ENCODE assay signal across 24 cellular contexts in genomic region chrX:17511556-17511955, GRCh38.
"Had no signal": no experiment of that assay in that cellular context is flagged by ENCODE, and none has a peak within 500 bp of the region (broad histone marks: within the 10 kb centered on the region; RNA-seq: fewer than 3 reads in every experiment).

No MANE protein-coding gene starts in this region.

- H3K9me3 Mint-ChIP-seq: activated CD4-positive, alpha-beta T cell treated with anti-CD3 and anti-CD28 coated beads, Interleukin-2, amount 10 ng/mL, durations not matched to agents 7 days and 5 days; activated T-helper 1 cell treated with anti-CD3 and anti-CD28 coated beads, Interleukin-12 subunit alpha, Interleukin-12 subunit beta, Interleukin-2, Interleukin-4 antibody, amounts not matched to agents 30 ng/mL and 10 ng/mL and 1 ng/mL, durations not matched to agents 14 hours and 24 hours and 36 hours; dendritic cell treated with granulocyte-macrophage colony-stimulating factor and Interleukin-4, amounts not matched to agents 40 ng/mL and 50 ng/mL, for 4 days; stimulated activated effector memory CD8-positive, alpha-beta T cell treated with anti-CD3 and anti-CD28 coated beads, Interleukin-12 subunit alpha, Interleukin-12 subunit beta, amount 100 ng/mL, for 72 hours had no signal

- DNase-seq: activated CD4-positive, alpha-beta T cell treated with anti-CD3 and anti-CD28 coated beads, Interleukin-2, amount 10 ng/mL, durations not matched to agents 7 days and 5 days; activated CD4-positive, CD25-positive, alpha-beta regulatory T cell treated with anti-CD3 and anti-CD28 coated beads, Interleukin-2, amount 50 U/mL, for 72 hours; activated CD8-positive, alpha-beta T cell treated with anti-CD3 and anti-CD28 coated beads, Interleukin-2, amount 10 ng/mL, durations not matched to agents 7 days and 5 days; activated gamma-delta T cell; activated naive CD4-positive, alpha-beta T cell treated with anti-CD3 and anti-CD28 coated beads, Interleukin-2, amount 50 U/mL, for 16 hours; activated naive CD8-positive, alpha-beta T cell treated with anti-CD3 and anti-CD28 coated beads, Interleukin-2, amount 50 U/mL, for 24 hours; body of pancreas; effector CD8-positive, alpha-beta T cell; heart right ventricle; islet precursor cell; left colon; mesenchymal stem cell; mucosa of descending colon; nucleus accumbens; right cardiac atrium; stimulated activated CD4-positive, alpha-beta T cell treated with anti-CD3 and anti-CD28 coated beads, Interleukin-1b, Interleukin-23, amount 100 ng/mL, for 48 hours; stimulated activated naive CD8-positive, alpha-beta T cell treated with anti-CD3 and anti-CD28 coated beads, Interleukin-15, amount 100 ng/mL, for 72 hours; tibial artery had no signal

- H3K27ac Mint-ChIP-seq: activated CD4-positive, alpha-beta T cell treated with anti-CD3 and anti-CD28 coated beads, Interleukin-2, amount 10 ng/mL, durations not matched to agents 7 days and 5 days; activated CD8-positive, alpha-beta T cell treated with anti-CD3 and anti-CD28 coated beads, Interleukin-2, amount 10 ng/mL, durations not matched to agents 7 days and 5 days; activated naive CD8-positive, alpha-beta T cell treated with anti-CD3 and anti-CD28 coated beads, Interleukin-2, amount 50 U/mL, for 24 hours; activated T-helper 1 cell treated with anti-CD3 and anti-CD28 coated beads, Interleukin-12 subunit alpha, Interleukin-12 subunit beta, Interleukin-2, Interleukin-4 antibody, amounts not matched to agents 30 ng/mL and 10 ng/mL and 1 ng/mL, durations not matched to agents 14 hours and 24 hours and 36 hours; dendritic cell treated with granulocyte-macrophage colony-stimulating factor and Interleukin-4, amounts not matched to agents 40 ng/mL and 50 ng/mL, for 4 days; stimulated activated effector memory CD8-positive, alpha-beta T cell treated with anti-CD3 and anti-CD28 coated beads, Interleukin-12 subunit alpha, Interleukin-12 subunit beta, amount 100 ng/mL, for 72 hours; stimulated activated naive CD8-positive, alpha-beta T cell treated with anti-CD3 and anti-CD28 coated beads, Interleukin-15, amount 100 ng/mL, for 72 hours had no signal

- H3K27me3 Mint-ChIP-seq: activated CD4-positive, alpha-beta T cell treated with anti-CD3 and anti-CD28 coated beads, Interleukin-2, amount 10 ng/mL, durations not matched to agents 7 days and 5 days; activated naive CD8-positive, alpha-beta T cell treated with anti-CD3 and anti-CD28 coated beads, Interleukin-2, amount 50 U/mL, for 24 hours; dendritic cell treated with granulocyte-macrophage colony-stimulating factor and Interleukin-4, amounts not matched to agents 40 ng/mL and 50 ng/mL, for 4 days had no signal

- H3K27ac ChIP-seq: body of pancreas, cardiac muscle cell, heart right ventricle, parathyroid adenoma, tibial artery, WERI-Rb-1 had no signal

- H3K27me3 ChIP-seq: body of pancreas, cardiac muscle cell, tibial artery had no signal

- ATAC-seq: activated CD8-positive, alpha-beta T cell treated with anti-CD3 and anti-CD28 coated beads, Interleukin-2, amount 10 ng/mL, durations not matched to agents 7 days and 5 days; activated naive CD8-positive, alpha-beta T cell treated with anti-CD3 and anti-CD28 coated beads, Interleukin-2, amount 50 U/mL, for 24 hours; body of pancreas; heart right ventricle; left colon; mucosa of descending colon; right cardiac atrium; stimulated activated effector memory CD8-positive, alpha-beta T cell treated with anti-CD3 and anti-CD28 coated beads, Interleukin-12 subunit alpha, Interleukin-12 subunit beta, amount 100 ng/mL, for 72 hours; stimulated activated naive CD8-positive, alpha-beta T cell treated with anti-CD3 and anti-CD28 coated beads, Interleukin-15, amount 100 ng/mL, for 72 hours had no signal

- H3K36me3 Mint-ChIP-seq: stimulated activated effector memory CD8-positive, alpha-beta T cell treated with anti-CD3 and anti-CD28 coated beads, Interleukin-12 subunit alpha, Interleukin-12 subunit beta, amount 100 ng/mL, for 72 hours had no signal

- H3K4me1 Mint-ChIP-seq: activated CD4-positive, alpha-beta T cell treated with anti-CD3 and anti-CD28 coated beads, Interleukin-2, amount 10 ng/mL, durations not matched to agents 7 days and 5 days; activated naive CD8-positive, alpha-beta T cell treated with anti-CD3 and anti-CD28 coated beads, Interleukin-2, amount 50 U/mL, for 24 hours; stimulated activated effector memory CD8-positive, alpha-beta T cell treated with anti-CD3 and anti-CD28 coated beads, Interleukin-12 subunit alpha, Interleukin-12 subunit beta, amount 100 ng/mL, for 72 hours; stimulated activated naive CD8-positive, alpha-beta T cell treated with anti-CD3 and anti-CD28 coated beads, Interleukin-15, amount 100 ng/mL, for 72 hours had no signal

- H3K4me3 Mint-ChIP-seq: activated CD4-positive, alpha-beta T cell treated with anti-CD3 and anti-CD28 coated beads, Interleukin-2, amount 10 ng/mL, durations not matched to agents 7 days and 5 days; activated CD8-positive, alpha-beta T cell treated with anti-CD3 and anti-CD28 coated beads, Interleukin-2, amount 10 ng/mL, durations not matched to agents 7 days and 5 days; activated naive CD8-positive, alpha-beta T cell treated with anti-CD3 and anti-CD28 coated beads, Interleukin-2, amount 50 U/mL, for 24 hours; activated T-helper 1 cell treated with anti-CD3 and anti-CD28 coated beads, Interleukin-12 subunit alpha, Interleukin-12 subunit beta, Interleukin-2, Interleukin-4 antibody, amounts not matched to agents 30 ng/mL and 10 ng/mL and 1 ng/mL, durations not matched to agents 14 hours and 24 hours and 36 hours; dendritic cell treated with granulocyte-macrophage colony-stimulating factor and Interleukin-4, amounts not matched to agents 40 ng/mL and 50 ng/mL, for 4 days; stimulated activated effector memory CD8-positive, alpha-beta T cell treated with anti-CD3 and anti-CD28 coated beads, Interleukin-12 subunit alpha, Interleukin-12 subunit beta, amount 100 ng/mL, for 72 hours; stimulated activated naive CD8-positive, alpha-beta T cell treated with anti-CD3 and anti-CD28 coated beads, Interleukin-15, amount 100 ng/mL, for 72 hours had no signal

- H3K4me1 ChIP-seq: body of pancreas, heart right ventricle, parathyroid adenoma, tibial artery had no signal
